2 cellular contexts compared by ENCODE assay signal in the genomic region with DNA sequence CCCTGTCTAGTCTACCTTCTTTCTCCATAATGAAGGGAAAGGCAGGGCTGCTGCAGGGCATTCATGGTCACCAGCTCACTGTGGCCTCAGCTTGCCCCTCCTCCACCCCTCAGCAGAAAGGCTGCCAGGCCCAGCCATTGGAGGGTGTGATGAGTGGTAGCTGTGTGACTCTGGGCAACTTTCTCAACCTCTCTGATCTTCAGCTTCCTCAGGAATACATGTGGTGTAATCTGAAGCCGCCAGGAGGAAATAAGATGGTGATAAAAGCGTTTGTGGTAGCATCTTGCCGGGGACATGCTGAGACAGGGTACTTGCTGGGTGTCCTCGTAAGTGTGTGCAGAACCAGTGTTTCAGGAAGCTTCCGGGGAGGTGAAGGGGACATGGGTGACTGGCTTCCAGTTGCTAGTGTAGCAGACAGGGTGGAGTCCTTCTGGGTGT.
TF ChIP-seq lines count a peak whose summit lies in the region.

No MANE protein-coding gene starts in this region.

TF ChIP-seq in HEK293, 187 proteins besides CTCF, POLR2A, EP300 and RAD21 (continued from another document):
- TF ChIP-seq ZSCAN16 (tag by site-specific recombination; IDR thresholded peaks at IDR 0.05): no peak
- TF ChIP-seq, protein P1, sequence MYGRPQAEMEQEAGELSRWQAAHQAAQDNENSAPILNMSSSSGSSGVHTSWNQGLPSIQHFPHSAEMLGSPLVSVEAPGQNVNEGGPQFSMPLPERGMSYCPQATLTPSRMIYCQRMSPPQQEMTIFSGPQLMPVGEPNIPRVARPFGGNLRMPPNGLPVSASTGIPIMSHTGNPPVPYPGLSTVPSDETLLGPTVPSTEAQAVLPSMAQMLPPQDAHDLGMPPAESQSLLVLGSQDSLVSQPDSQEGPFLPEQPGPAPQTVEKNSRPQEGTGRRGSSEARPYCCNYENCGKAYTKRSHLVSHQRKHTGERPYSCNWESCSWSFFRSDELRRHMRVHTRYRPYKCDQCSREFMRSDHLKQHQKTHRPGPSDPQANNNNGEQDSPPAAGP (tag by site-specific recombination; IDR thresholded peaks at IDR 0.05): no peak
- no peak for TF ChIP-seq ZNF10 (tag by site-specific recombination; IDR thresholded peaks at IDR 0.05)
- no peak for TF ChIP-seq ZBTB48 (tag by site-specific recombination; IDR thresholded peaks at IDR 0.05)

TF ChIP-seq in H1, 55 proteins besides CTCF, POLR2A, EP300 and RAD21 (continued from another document):
- TF ChIP-seq BRCA1 (IDR thresholded peaks at IDR 0.05; ENCODE audit: low read depth, low read length) (no peak), RBBP5 (IDR thresholded peaks at IDR 0.05; ENCODE audit: borderline replicate concordance, low read depth, low read length) (no peak), CHD2 (IDR thresholded peaks at IDR 0.05; ENCODE audit: low read length) (no peak), POU5F1 (IDR thresholded peaks at IDR 0.05; ENCODE audit: low read depth, low read length) (no peak), HDAC6 (IDR thresholded peaks at IDR 0.05; ENCODE audit: low read depth, low read length) (no peak), CHD1 (IDR thresholded peaks at IDR 0.05; ENCODE audit: low read depth, low read length) (no peak), SIX5 (IDR thresholded peaks at IDR 0.05; ENCODE audit: low read depth, low read length) (no peak), POLR2AphosphoS5 (IDR thresholded peaks at IDR 0.05; ENCODE audit: low read depth, low read length) (no peak), KDM4A (IDR thresholded peaks at IDR 0.05; ENCODE audit: low read depth, low read length, severe bottlenecking) (no peak), RFX5 (IDR thresholded peaks at IDR 0.05; ENCODE audit: borderline replicate concordance, low read depth, low read length) (no peak), PHF8 (conservative IDR thresholded peaks at IDR 0.05; ENCODE audit: low read depth, low read length) (no peak), NRF1 (IDR thresholded peaks at IDR 0.05; ENCODE audit: low read depth, low read length) (no peak), FOSL1 (IDR thresholded peaks at IDR 0.05; ENCODE audit: insufficient read depth, low read depth, low read length) (no peak), EGR1 (IDR thresholded peaks at IDR 0.05; ENCODE audit: borderline replicate concordance, low read depth, low read length) (no peak)
- TF ChIP-seq, protein P2, sequence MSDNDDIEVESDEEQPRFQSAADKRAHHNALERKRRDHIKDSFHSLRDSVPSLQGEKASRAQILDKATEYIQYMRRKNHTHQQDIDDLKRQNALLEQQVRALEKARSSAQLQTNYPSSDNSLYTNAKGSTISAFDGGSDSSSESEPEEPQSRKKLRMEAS (IDR thresholded peaks at IDR 0.05): no peak
- TF ChIP-seq, protein P3, sequence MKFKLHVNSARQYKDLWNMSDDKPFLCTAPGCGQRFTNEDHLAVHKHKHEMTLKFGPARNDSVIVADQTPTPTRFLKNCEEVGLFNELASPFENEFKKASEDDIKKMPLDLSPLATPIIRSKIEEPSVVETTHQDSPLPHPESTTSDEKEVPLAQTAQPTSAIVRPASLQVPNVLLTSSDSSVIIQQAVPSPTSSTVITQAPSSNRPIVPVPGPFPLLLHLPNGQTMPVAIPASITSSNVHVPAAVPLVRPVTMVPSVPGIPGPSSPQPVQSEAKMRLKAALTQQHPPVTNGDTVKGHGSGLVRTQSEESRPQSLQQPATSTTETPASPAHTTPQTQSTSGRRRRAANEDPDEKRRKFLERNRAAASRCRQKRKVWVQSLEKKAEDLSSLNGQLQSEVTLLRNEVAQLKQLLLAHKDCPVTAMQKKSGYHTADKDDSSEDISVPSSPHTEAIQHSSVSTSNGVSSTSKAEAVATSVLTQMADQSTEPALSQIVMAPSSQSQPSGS (IDR thresholded peaks at IDR 0.05; ENCODE audit: low read length): no peak
